In genomic region chr17:44922746-44923470, GRCh38 we compare ENCODE assay signal across 28 cellular contexts. TPM values are rescaled to one million over a fixed set of nuclear protein-coding genes. Genes with fewer than 3 reads are reported as not detected.
DNase-seq lines count a peak whose midpoint lies in the region; ATAC-seq, FAIRE-seq and TF ChIP-seq lines count a peak whose summit lies in the region.
"Had no signal": no experiment of that assay in that cellular context is flagged by ENCODE, and none has a peak within 500 bp of the region (broad histone marks: within the 10 kb centered on the region; RNA-seq: fewer than 3 reads in every experiment).

No MANE protein-coding gene starts in this region.

- no peak overlapping the region for H3K4me2 ChIP-seq in GM12878 (ENCODE audit: control insufficient read depth, insufficient read depth)

- POLR2A ChIA-PET in activated naive CD8-positive, alpha-beta T cell treated with anti-CD3 and anti-CD28 coated beads, Interleukin-2, amount 10 ng/mL, durations not matched to agents 7 days and 5 days (lab: Charles Lee), result interaction anchor here (1.3 kb wide), 1 partner anchor 8 kb away, joined by 3 read pairs; no protein-coding TSS in a partner anchor
- POLR2A ChIA-PET in GM12878 (lab: Charles Lee), result no interaction called here

- 0 out of 2 replicates have a peak, but pooled peaks have one; percentile 11 for TF ChIP-seq POLR2A in GM12878 (IDR thresholded peaks at IDR 0.05; ENCODE audit: low read depth, low read length)

- RAD21 ChIA-PET in GM12878 (lab: Charles Lee; ENCODE audit: unreplicated experiment), result no interaction called here

- peaks cover 8% of the 10 kb centered on the region for H3K4me1 Mint-ChIP-seq in activated naive CD8-positive, alpha-beta T cell treated with anti-CD3 and anti-CD28 coated beads, Interleukin-2, amount 10 ng/mL, durations not matched to agents 7 days and 5 days
- H3K4me1 Mint-ChIP-seq in activated naive CD8-positive, alpha-beta T cell treated with anti-CD3 and anti-CD28 coated beads, Interleukin-2, amount 50 U/mL, for 24 hours, result peaks cover 5% of the 10 kb centered on the region
- peaks cover 31% of the 10 kb centered on the region for H3K4me1 Mint-ChIP-seq in neural crest cell
- H3K4me1 Mint-ChIP-seq: activated T-helper 17 cell treated with anti-CD3 and anti-CD28 coated beads, Interleukin-2, amount 50 U/mL, for 72 hours had no signal

- H3K4me3 ChIP-seq in GM12878, result no peak overlapping the region
- H3K4me3 ChIP-seq: body of pancreas, heart left ventricle, SK-N-MC, suprapubic skin had no signal

- H3K9me3 ChIP-seq in GM12878 (replicated peaks; ENCODE audit: control insufficient read depth, insufficient read depth, low read length), result no peaks in the 10 kb centered on the region
- H3K9me3 ChIP-seq: body of pancreas, heart left ventricle, suprapubic skin had no signal

- in situ Hi-C loops in GM12878 (cut with MboI), result loop anchor here (10.0 kb wide), 2 partner anchors 102 to 182 kb away; no protein-coding TSS in a partner anchor

- peaks cover 9% of the 10 kb centered on the region for H3K36me3 Mint-ChIP-seq in activated naive CD8-positive, alpha-beta T cell treated with anti-CD3 and anti-CD28 coated beads, Interleukin-2, amount 10 ng/mL, durations not matched to agents 7 days and 5 days
- peaks cover 9% of the 10 kb centered on the region for H3K36me3 Mint-ChIP-seq in activated naive CD8-positive, alpha-beta T cell treated with anti-CD3 and anti-CD28 coated beads, Interleukin-2, amount 50 U/mL, for 24 hours (ENCODE audit: low read depth)
- peaks cover 10% of the 10 kb centered on the region for H3K36me3 Mint-ChIP-seq in neural crest cell (ENCODE audit: low read depth)
- H3K36me3 Mint-ChIP-seq: naive B cell; stimulated activated naive B cell treated with anti-CD40 and anti-IgM and Interleukin-4, amounts not matched to agents 10 μg/mL and 1 μg/mL and 100 μg/mL, for 72 hours had no signal

- no TSS peak for BruUV-seq in GM12878 (replicated peaks; lab: Mats Ljungman, UMichigan)

- no peak overlapping the region for H3K27ac Mint-ChIP-seq in activated naive CD8-positive, alpha-beta T cell treated with anti-CD3 and anti-CD28 coated beads, Interleukin-2, amount 10 ng/mL, durations not matched to agents 7 days and 5 days
- H3K27ac Mint-ChIP-seq in activated naive CD8-positive, alpha-beta T cell treated with anti-CD3 and anti-CD28 coated beads, Interleukin-2, amount 50 U/mL, for 24 hours, result no peak overlapping the region
- no peak overlapping the region for H3K27ac Mint-ChIP-seq in neural crest cell (ENCODE audit: unreplicated experiment)
- H3K27ac Mint-ChIP-seq: activated T-helper 17 cell treated with anti-CD3 and anti-CD28 coated beads, Interleukin-2, amount 50 U/mL, for 72 hours; HFFc6; stimulated activated naive B cell treated with anti-CD40 and anti-IgM and Interleukin-4, amounts not matched to agents 10 μg/mL and 1 μg/mL and 100 μg/mL, for 72 hours had no signal

- intact Hi-C loops in GM12878 (cut with micrococcal nuclease; ENCODE audit: unreplicated experiment), result loop anchor here (5.0 kb wide), 1 partner anchor 189 kb away; no protein-coding TSS in a partner anchor

- peaks cover 12% of the 10 kb centered on the region for H3K4me1 ChIP-seq in GM12878 (ENCODE audit: control insufficient read depth, insufficient read depth, low read length)
- H3K4me1 ChIP-seq: body of pancreas had no signal

- SMC1A ChIA-PET in GM12878 (lab: Charles Lee; ENCODE audit: uncharacterized antibody, unreplicated experiment), result interaction anchor here (0.9 to 6.5 kb wide), 2 partner anchors 98 to 125 kb away, joined by 3 to 90 read pairs; no protein-coding TSS in a partner anchor

- peaks cover 0 to 3% of the 10 kb centered on the region in 2 experiments; a peak in 1 of 4 replicates for H3K27me3 ChIP-seq in GM12878 (replicated peaks in 1 of 2; ENCODE audit: control insufficient read depth in 2 of 2, insufficient read depth in 2 of 2, low read length in 1 of 2)
- H3K27me3 ChIP-seq: body of pancreas, suprapubic skin had no signal

- FAIRE-seq in GM12878 (lab: Jason Lieb, UNC), result no peak
- FAIRE-seq: colon, urothelium cell line had no signal

- TF ChIP-seq CTCF in GM12878 (IDR thresholded peaks at IDR 0.05 in 2 of 3, conservative IDR thresholded peaks at IDR 0.05 in 1 of 3; ENCODE audit: control insufficient read depth in 2 of 3, extremely low read depth in 1 of 3, insufficient read depth in 1 of 3, low read depth in 3 of 3, low read length in 3 of 3) (no peak), neural crest cell (conservative IDR thresholded peaks at IDR 0.05) (no peak)

- ATAC-seq in activated naive CD8-positive, alpha-beta T cell treated with anti-CD3 and anti-CD28 coated beads, Interleukin-2, amount 10 ng/mL, durations not matched to agents 7 days and 5 days (ENCODE audit: low read depth), result no peak
- ATAC-seq in activated naive CD8-positive, alpha-beta T cell treated with anti-CD3 and anti-CD28 coated beads, Interleukin-2, amount 50 U/mL, for 24 hours, result no peak
- no peak for ATAC-seq in GM12878
- ATAC-seq: activated T-helper 17 cell treated with anti-CD3 and anti-CD28 coated beads, Interleukin-2, amount 50 U/mL, for 72 hours; body of pancreas; heart left ventricle; left cardiac atrium; stimulated activated naive B cell treated with anti-CD40 and anti-IgM and Interleukin-4, amounts not matched to agents 10 μg/mL and 1 μg/mL and 100 μg/mL, for 72 hours had no signal

- no peak overlapping the region for H3K4me3 Mint-ChIP-seq in activated naive CD8-positive, alpha-beta T cell treated with anti-CD3 and anti-CD28 coated beads, Interleukin-2, amount 10 ng/mL, durations not matched to agents 7 days and 5 days
- H3K4me3 Mint-ChIP-seq in activated naive CD8-positive, alpha-beta T cell treated with anti-CD3 and anti-CD28 coated beads, Interleukin-2, amount 50 U/mL, for 24 hours, result no peak overlapping the region
- H3K4me3 Mint-ChIP-seq in neural crest cell, result peak overlapping the region; percentile 52
- H3K4me3 Mint-ChIP-seq: activated T-helper 17 cell treated with anti-CD3 and anti-CD28 coated beads, Interleukin-2, amount 50 U/mL, for 72 hours; HFFc6; stimulated activated naive B cell treated with anti-CD40 and anti-IgM and Interleukin-4, amounts not matched to agents 10 μg/mL and 1 μg/mL and 100 μg/mL, for 72 hours had no signal

- TF ChIP-seq EP300 in GM12878 (IDR thresholded peaks at IDR 0.05; ENCODE audit: borderline replicate concordance in 1 of 2, control insufficient read depth in 1 of 2, low read depth in 2 of 2, low read length in 2 of 2), result no peak

- no peak overlapping the region for H2AFZ ChIP-seq in GM12878 (ENCODE audit: control insufficient read depth, low read depth, low read length)

- no peak overlapping the region for H3K27ac ChIP-seq in GM12878 (ENCODE audit: control insufficient read depth, insufficient read depth)
- H3K27ac ChIP-seq: body of pancreas, heart left ventricle, SK-N-MC, suprapubic skin had no signal

- H3K79me2 ChIP-seq in GM12878 (ENCODE audit: control insufficient read depth, insufficient read depth, low read length), result no peaks in the 10 kb centered on the region

- peaks cover 38% of the 10 kb centered on the region for H3K27me3 Mint-ChIP-seq in activated naive CD8-positive, alpha-beta T cell treated with anti-CD3 and anti-CD28 coated beads, Interleukin-2, amount 10 ng/mL, durations not matched to agents 7 days and 5 days
- H3K27me3 Mint-ChIP-seq in activated naive CD8-positive, alpha-beta T cell treated with anti-CD3 and anti-CD28 coated beads, Interleukin-2, amount 50 U/mL, for 24 hours, result peaks cover 10% of the 10 kb centered on the region
- H3K27me3 Mint-ChIP-seq in neural crest cell (ENCODE audit: low read depth), result peaks cover 20% of the 10 kb centered on the region

- no peaks in the 10 kb centered on the region for H3K9me3 Mint-ChIP-seq in activated naive CD8-positive, alpha-beta T cell treated with anti-CD3 and anti-CD28 coated beads, Interleukin-2, amount 10 ng/mL, durations not matched to agents 7 days and 5 days
- no peaks in the 10 kb centered on the region for H3K9me3 Mint-ChIP-seq in activated naive CD8-positive, alpha-beta T cell treated with anti-CD3 and anti-CD28 coated beads, Interleukin-2, amount 50 U/mL, for 24 hours
- no peaks in the 10 kb centered on the region for H3K9me3 Mint-ChIP-seq in neural crest cell
- H3K9me3 Mint-ChIP-seq: activated T-helper 17 cell treated with anti-CD3 and anti-CD28 coated beads, Interleukin-2, amount 50 U/mL, for 72 hours; HFFc6; naive B cell; stimulated activated naive B cell treated with anti-CD40 and anti-IgM and Interleukin-4, amounts not matched to agents 10 μg/mL and 1 μg/mL and 100 μg/mL, for 72 hours had no signal

- 76% methylated on average over 19 of the region's 19 CpGs for WGBS in GM12878 (ENCODE audit: insufficient coverage, insufficient replicate concordance, low lambda C conversion rate, missing lambda C conversion rate)

- TF ChIP-seq RAD21 in GM12878 (IDR thresholded peaks at IDR 0.05; ENCODE audit: insufficient read depth, low read depth, low read length), result no peak

- CTCF ChIA-PET in GM12878 (lab: Yijun Ruan, JAX), result interaction anchor here (0.9 to 6.9 kb wide), 5 partner anchors 31 to 208 kb away, joined by 3 to 82 read pairs (median 6); partner anchors contain the start of genes ACBD4 and PLCD3

- DNase-seq in activated naive CD8-positive, alpha-beta T cell treated with anti-CD3 and anti-CD28 coated beads, Interleukin-2, amount 10 ng/mL, durations not matched to agents 7 days and 5 days, result peak; percentile 27
- DNase-seq in activated naive CD8-positive, alpha-beta T cell treated with anti-CD3 and anti-CD28 coated beads, Interleukin-2, amount 50 U/mL, for 24 hours, result no peak
- DNase-seq in GM12878 (ENCODE audit: low read depth, low spot score) (no peak), neural crest cell (ENCODE audit: low read depth, low spot score) (no peak), AG08395 (ENCODE audit: low spot score) (no peak), HT-29 (ENCODE audit: low spot score) (no peak), iPS-NIHi7 (ENCODE audit: extremely low spot score) (no peak)
- DNase-seq: activated CD4-positive, alpha-beta T cell treated with anti-CD3 and anti-CD28 coated beads, Interleukin-2, amount 50 U/mL, for 1 hour; effector memory CD4-positive, alpha-beta T cell; foreskin fibroblast; HFFc6; left cardiac atrium; naive B cell; NCI-H1436 treated with DMSO at 0.1 percent for 48 hours; NCI-H510A; stimulated activated CD4-positive, alpha-beta T cell treated with anti-CD3 and anti-CD28 coated beads, Interleukin-4, amount 100 ng/mL, for 1 hour; stimulated activated naive B cell treated with anti-CD40 and anti-IgM and Interleukin-4, amounts not matched to agents 10 μg/mL and 1 μg/mL and 100 μg/mL, for 72 hours; WERI-Rb-1 had no signal

- no peaks in the 10 kb centered on the region for H4K20me1 ChIP-seq in GM12878 (ENCODE audit: control insufficient read depth, insufficient read depth)

- peaks cover 17 to 18% of the 10 kb centered on the region in 2 experiments; a peak in 3 of 4 replicates for H3K36me3 ChIP-seq in GM12878 (ENCODE audit: control insufficient read depth in 2 of 2, insufficient read depth in 2 of 2, low read length in 1 of 2)
- H3K36me3 ChIP-seq: heart left ventricle, suprapubic skin had no signal

- no peak overlapping the region for H3K9ac ChIP-seq in GM12878 (ENCODE audit: control insufficient read depth, insufficient read depth, low read length)

RNA-seq across cellular contexts. Expression of gene GFAP, which starts 7.6 kb away (rescaled TPM):
- total RNA-seq in activated naive CD8-positive, alpha-beta T cell treated with anti-CD3 and anti-CD28 coated beads, Interleukin-2, amount 10 ng/mL, durations not matched to agents 7 days and 5 days, result not detected
- not detected in 2 replicates for total RNA-seq in GM12878 (2013; cell fraction: nucleolus; rRNA removed)
- total RNA-seq in GM12878 (2014; rRNA removed) (not detected in 2 replicates), GM12878 (2014; rRNA removed; fragmentation: Illumina TruSeq; extraction: Trizol) (not detected in 2 replicates), GM12878 (2021) (not detected in 2 replicates), neural crest cell (not detected in 2 replicates)
- not detected for polyA plus RNA-seq in GM12878 (2011; ENCODE audit: low read depth)
- polyA plus RNA-seq in GM12878 (2011; rRNA removed) (not detected in 2 replicates), GM12878 (2014; fragmentation: Illumina TruSeq; extraction: Trizol) (not detected in 2 replicates), GM12878 (2014; fragmentation: Nextera tagmentation; extraction: Ambion mirVana) (under 1 TPM in 1 of 2 experiments, not detected in 1; 0.04 TPM), GM12878 (2014; rRNA removed) (not detected in 2 replicates), GM12878 (2016; fragmentation: Nextera tagmentation; extraction: Ambion mirVana) (under 1 TPM in 1 of 2 experiments, not detected in 1; 0.25 TPM)
- polyA plus RNA-seq in GM12878 (2011; cell fraction: cytosol; rRNA removed), result not detected in 2 replicates
- 0.25 TPM in 1 of 2 replicates, not detected in the other for polyA plus RNA-seq in GM12878 (2011; cell fraction: nucleus; rRNA removed)
- 0.04 TPM in 1 of 2 replicates, not detected in the other for polyA plus RNA-seq in GM12878 (2012)
- not detected in 2 replicates for polyA minus RNA-seq in GM12878 (2011; rRNA and poly(A)+ RNA removed)
- polyA minus RNA-seq in GM12878 (2011; cell fraction: cytosol; rRNA and poly(A)+ RNA removed), result not detected in 2 replicates
- not detected in 2 replicates for polyA minus RNA-seq in GM12878 (2011; cell fraction: nucleus; rRNA and poly(A)+ RNA removed)
- 0.29 and 0.46 TPM in 2 replicates for total RNA-seq in HT-29 (2014; rRNA removed; shearing (Covaris generic))
- total RNA-seq: activated T-helper 17 cell treated with anti-CD3 and anti-CD28 coated beads, Interleukin-2, amount 50 U/mL, for 72 hours; G401; HFFc6; T-helper 2 cell treated with Interferon-gamma antibody and Interleukin-4, amounts not matched to agents 100 ng/mL and 5 ng/mL, for 36 hours had no signal

RNA-seq across cellular contexts. Expression of gene EFTUD2, which starts 23.7 kb away (rescaled TPM):
- 100 to 1,000 TPM; 109 to 112 TPM for total RNA-seq in activated naive CD8-positive, alpha-beta T cell treated with anti-CD3 and anti-CD28 coated beads, Interleukin-2, amount 10 ng/mL, durations not matched to agents 7 days and 5 days
- total RNA-seq in GM12878 (2013; cell fraction: nucleolus; rRNA removed), result 345 and 489 TPM in 2 replicates
- total RNA-seq in GM12878 (2014; rRNA removed), result 92.0 and 98.1 TPM in 2 replicates
- 115 and 124 TPM in 2 replicates for total RNA-seq in GM12878 (2014; rRNA removed; fragmentation: Illumina TruSeq; extraction: Trizol)
- total RNA-seq in GM12878 (2021), result 154 and 159 TPM in 2 replicates
- 56.9 TPM for polyA plus RNA-seq in GM12878 (2011; ENCODE audit: low read depth)
- 198 and 251 TPM in 2 replicates for polyA plus RNA-seq in GM12878 (2011; rRNA removed)
- polyA plus RNA-seq in GM12878 (2011; cell fraction: cytosol; rRNA removed), result 175 and 183 TPM in 2 replicates
- 184 and 284 TPM in 2 replicates for polyA plus RNA-seq in GM12878 (2011; cell fraction: nucleus; rRNA removed)
- 59.0 and 69.5 TPM in 2 replicates for polyA plus RNA-seq in GM12878 (2012)
- polyA plus RNA-seq in GM12878 (2014; fragmentation: Illumina TruSeq; extraction: Trizol), result 128 and 156 TPM in 2 replicates
- polyA plus RNA-seq in GM12878 (2014; fragmentation: Nextera tagmentation; extraction: Ambion mirVana), result 10 to 100 TPM; 33.0 to 39.4 TPM
- 114 and 115 TPM in 2 replicates for polyA plus RNA-seq in GM12878 (2014; rRNA removed)
- 100 to 1,000 TPM; 157 to 173 TPM for polyA plus RNA-seq in GM12878 (2016; fragmentation: Nextera tagmentation; extraction: Ambion mirVana)
- polyA minus RNA-seq in GM12878 (2011; rRNA and poly(A)+ RNA removed), result 313 and 326 TPM in 2 replicates
- 54.5 and 63.2 TPM in 2 replicates for polyA minus RNA-seq in GM12878 (2011; cell fraction: cytosol; rRNA and poly(A)+ RNA removed)
- 75.6 and 112 TPM in 2 replicates for polyA minus RNA-seq in GM12878 (2011; cell fraction: nucleus; rRNA and poly(A)+ RNA removed)
- total RNA-seq in neural crest cell, result 192 and 196 TPM in 2 replicates
- 142 and 143 TPM in 2 replicates for total RNA-seq in HT-29 (2014; rRNA removed; shearing (Covaris generic))

RNA-seq across cellular contexts. Expression of gene KIF18B, which starts 24.7 kb away (rescaled TPM):
- 10 to 100 TPM; 66.7 to 70.5 TPM for total RNA-seq in activated naive CD8-positive, alpha-beta T cell treated with anti-CD3 and anti-CD28 coated beads, Interleukin-2, amount 10 ng/mL, durations not matched to agents 7 days and 5 days
- 15.4 and 21.6 TPM in 2 replicates for total RNA-seq in GM12878 (2013; cell fraction: nucleolus; rRNA removed)
- total RNA-seq in GM12878 (2014; rRNA removed) (10.6 and 12.0 TPM in 2 replicates), GM12878 (2014; rRNA removed; fragmentation: Illumina TruSeq; extraction: Trizol) (9.2 and 10.3 TPM in 2 replicates), GM12878 (2021) (39.4 and 44.4 TPM in 2 replicates), neural crest cell (87.3 and 93.1 TPM in 2 replicates)
- 5.8 TPM for polyA plus RNA-seq in GM12878 (2011; ENCODE audit: low read depth)
- polyA plus RNA-seq in GM12878 (2011; rRNA removed) (14.2 and 28.6 TPM in 2 replicates), GM12878 (2014; fragmentation: Illumina TruSeq; extraction: Trizol) (11.9 and 22.0 TPM in 2 replicates), GM12878 (2014; fragmentation: Nextera tagmentation; extraction: Ambion mirVana) (1 to 10 TPM; 2.8 to 3.1 TPM), GM12878 (2014; rRNA removed) (44.7 and 46.2 TPM in 2 replicates), GM12878 (2016; fragmentation: Nextera tagmentation; extraction: Ambion mirVana) (10 to 100 TPM; 20.4 to 20.5 TPM)
- 26.3 and 33.9 TPM in 2 replicates for polyA plus RNA-seq in GM12878 (2011; cell fraction: cytosol; rRNA removed)
- 116 and 176 TPM in 2 replicates for polyA plus RNA-seq in GM12878 (2011; cell fraction: nucleus; rRNA removed)
- polyA plus RNA-seq in GM12878 (2012), result 10.5 and 11.3 TPM in 2 replicates
- polyA minus RNA-seq in GM12878 (2011; rRNA and poly(A)+ RNA removed), result 27.9 and 34.2 TPM in 2 replicates
- polyA minus RNA-seq in GM12878 (2011; cell fraction: cytosol; rRNA and poly(A)+ RNA removed), result 16.8 and 18.3 TPM in 2 replicates
- 28.7 and 55.6 TPM in 2 replicates for polyA minus RNA-seq in GM12878 (2011; cell fraction: nucleus; rRNA and poly(A)+ RNA removed)
- total RNA-seq in HT-29 (2014; rRNA removed; shearing (Covaris generic)), result 12.2 and 14.8 TPM in 2 replicates
- total RNA-seq: mesenteric fat pad had no signal

RNA-seq across cellular contexts. Expression of gene C1QL1, which starts 45.2 kb away (rescaled TPM):
- not detected for total RNA-seq in activated naive CD8-positive, alpha-beta T cell treated with anti-CD3 and anti-CD28 coated beads, Interleukin-2, amount 10 ng/mL, durations not matched to agents 7 days and 5 days
- total RNA-seq in GM12878 (2013; cell fraction: nucleolus; rRNA removed), result not detected in 2 replicates
- total RNA-seq in GM12878 (2014; rRNA removed) (not detected in 2 replicates), GM12878 (2014; rRNA removed; fragmentation: Illumina TruSeq; extraction: Trizol) (not detected in 2 replicates), GM12878 (2021) (not detected in 2 replicates), neural crest cell (7.1 and 7.7 TPM in 2 replicates)
- not detected for polyA plus RNA-seq in GM12878 (2011; ENCODE audit: low read depth)
- polyA plus RNA-seq in GM12878 (2011; rRNA removed) (not detected in 2 replicates), GM12878 (2014; fragmentation: Illumina TruSeq; extraction: Trizol) (not detected in 2 replicates), GM12878 (2014; fragmentation: Nextera tagmentation; extraction: Ambion mirVana) (not detected), GM12878 (2014; rRNA removed) (not detected in 2 replicates), GM12878 (2016; fragmentation: Nextera tagmentation; extraction: Ambion mirVana) (not detected)
- not detected in 2 replicates for polyA plus RNA-seq in GM12878 (2011; cell fraction: cytosol; rRNA removed)
- polyA plus RNA-seq in GM12878 (2011; cell fraction: nucleus; rRNA removed), result not detected in 2 replicates
- polyA plus RNA-seq in GM12878 (2012), result 0.11 TPM in 1 of 2 replicates, not detected in the other
- polyA minus RNA-seq in GM12878 (2011; rRNA and poly(A)+ RNA removed), result not detected in 2 replicates
- polyA minus RNA-seq in GM12878 (2011; cell fraction: cytosol; rRNA and poly(A)+ RNA removed), result not detected in 2 replicates
- not detected in 2 replicates for polyA minus RNA-seq in GM12878 (2011; cell fraction: nucleus; rRNA and poly(A)+ RNA removed)
- total RNA-seq in HT-29 (2014; rRNA removed; shearing (Covaris generic)), result 0.05 TPM in 1 of 2 replicates, not detected in the other
- total RNA-seq: mesenteric fat pad, suprapubic skin had no signal
